ENCODE assay signal across 8 cellular contexts in genomic region chr21:36981049-36981391, GRCh38. TPM values are rescaled to one million over a fixed set of nuclear protein-coding genes. Genes with fewer than 3 reads are reported as not detected.
A peak's percentile ranks its signal among the peaks of the same experiment; 100 is the strongest.
DNase-seq lines count a peak whose midpoint lies in the region; ATAC-seq lines count a peak whose summit lies in the region.

No MANE protein-coding gene starts in this region.

- peak overlapping the region; percentile 58 for H3K4me3 ChIP-seq in iPS-15b (ENCODE audit: low read depth, low read length)

- peak overlapping the region; percentile 66 for H3K4me3 Mint-ChIP-seq in T-helper 2 cell treated with Interferon-gamma antibody and Interleukin-4, amounts not matched to agents 5 μg/mL and 100 μg/mL, for 36 hours
- H3K4me3 Mint-ChIP-seq in activated T-helper 17 cell treated with anti-CD3 and anti-CD28 coated beads, Interleukin-2, amount 50 U/mL, for 72 hours: peak overlapping the region; percentile 52
- peak overlapping the region; percentile 82 for H3K4me3 Mint-ChIP-seq in stimulated activated memory B cell treated with anti-CD40 and anti-IgM and Interleukin-4, amounts not matched to agents 10 μg/mL and 1 μg/mL and 100 μg/mL, for 72 hours

- H3K36me3 Mint-ChIP-seq in T-helper 2 cell treated with Interferon-gamma antibody and Interleukin-4, amounts not matched to agents 5 μg/mL and 100 μg/mL, for 36 hours (ENCODE audit: low read depth): no peaks in the 10 kb centered on the region
- H3K36me3 Mint-ChIP-seq in activated T-helper 17 cell treated with anti-CD3 and anti-CD28 coated beads, Interleukin-2, amount 50 U/mL, for 72 hours (ENCODE audit: low read depth): no peaks in the 10 kb centered on the region
- H3K36me3 Mint-ChIP-seq in stimulated activated memory B cell treated with anti-CD40 and anti-IgM and Interleukin-4, amounts not matched to agents 10 μg/mL and 1 μg/mL and 100 μg/mL, for 72 hours: no peaks in the 10 kb centered on the region

- H3K9ac ChIP-seq in iPS-15b (ENCODE audit: low read depth, low read length): no peak overlapping the region

- H3K9me3 Mint-ChIP-seq in T-helper 2 cell treated with Interferon-gamma antibody and Interleukin-4, amounts not matched to agents 5 μg/mL and 100 μg/mL, for 36 hours: no peaks in the 10 kb centered on the region
- no peaks in the 10 kb centered on the region for H3K9me3 Mint-ChIP-seq in activated T-helper 17 cell treated with anti-CD3 and anti-CD28 coated beads, Interleukin-2, amount 50 U/mL, for 72 hours
- no peaks in the 10 kb centered on the region for H3K9me3 Mint-ChIP-seq in stimulated activated memory B cell treated with anti-CD40 and anti-IgM and Interleukin-4, amounts not matched to agents 10 μg/mL and 1 μg/mL and 100 μg/mL, for 72 hours

- no peaks in the 10 kb centered on the region for H3K27me3 Mint-ChIP-seq in T-helper 2 cell treated with Interferon-gamma antibody and Interleukin-4, amounts not matched to agents 5 μg/mL and 100 μg/mL, for 36 hours (ENCODE audit: low read depth)
- H3K27me3 Mint-ChIP-seq in activated T-helper 17 cell treated with anti-CD3 and anti-CD28 coated beads, Interleukin-2, amount 50 U/mL, for 72 hours: peaks cover 9% of the 10 kb centered on the region
- no peaks in the 10 kb centered on the region for H3K27me3 Mint-ChIP-seq in stimulated activated memory B cell treated with anti-CD40 and anti-IgM and Interleukin-4, amounts not matched to agents 10 μg/mL and 1 μg/mL and 100 μg/mL, for 72 hours

- no peaks in the 10 kb centered on the region for H3K9me3 ChIP-seq in iPS-15b (ENCODE audit: control insufficient read depth, insufficient read depth, low read length)

- H3K4me1 Mint-ChIP-seq in T-helper 2 cell treated with Interferon-gamma antibody and Interleukin-4, amounts not matched to agents 5 μg/mL and 100 μg/mL, for 36 hours (ENCODE audit: low read depth): peaks cover 21% of the 10 kb centered on the region
- peaks cover 13% of the 10 kb centered on the region for H3K4me1 Mint-ChIP-seq in activated T-helper 17 cell treated with anti-CD3 and anti-CD28 coated beads, Interleukin-2, amount 50 U/mL, for 72 hours
- peaks cover 35% of the 10 kb centered on the region for H3K4me1 Mint-ChIP-seq in stimulated activated memory B cell treated with anti-CD40 and anti-IgM and Interleukin-4, amounts not matched to agents 10 μg/mL and 1 μg/mL and 100 μg/mL, for 72 hours

- H3K27me3 ChIP-seq in iPS-15b (ENCODE audit: control insufficient read depth, insufficient read depth, low read length): peaks cover 28% of the 10 kb centered on the region

- peak overlapping the region; percentile 7 for H3K27ac Mint-ChIP-seq in T-helper 2 cell treated with Interferon-gamma antibody and Interleukin-4, amounts not matched to agents 5 μg/mL and 100 μg/mL, for 36 hours
- no peak overlapping the region for H3K27ac Mint-ChIP-seq in activated T-helper 17 cell treated with anti-CD3 and anti-CD28 coated beads, Interleukin-2, amount 50 U/mL, for 72 hours
- H3K27ac Mint-ChIP-seq in stimulated activated memory B cell treated with anti-CD40 and anti-IgM and Interleukin-4, amounts not matched to agents 10 μg/mL and 1 μg/mL and 100 μg/mL, for 72 hours: peak overlapping the region; percentile 69

- H3K36me3 ChIP-seq in iPS-15b (ENCODE audit: control insufficient read depth, insufficient read depth, low read length): no peaks in the 10 kb centered on the region

- peaks cover 5% of the 10 kb centered on the region for H3K4me1 ChIP-seq in iPS-15b (ENCODE audit: control insufficient read depth, insufficient read depth, low read length)

- DNase-seq in T-helper 2 cell treated with Interferon-gamma antibody and Interleukin-4, amounts not matched to agents 5 μg/mL and 100 μg/mL, for 36 hours (ENCODE audit: low spot score): no peak
- DNase-seq in T-helper 2 cell (no peak), iPS-NIHi11 (ENCODE audit: low spot score) (no peak), DMS79 (lab: John Stamatoyannopoulos, UW) (no peak)

- ATAC-seq in activated T-helper 17 cell treated with anti-CD3 and anti-CD28 coated beads, Interleukin-2, amount 50 U/mL, for 72 hours (replicated peaks): no peak
- peak; percentile 24 for ATAC-seq in stimulated activated memory B cell treated with anti-CD40 and anti-IgM and Interleukin-4, amounts not matched to agents 10 μg/mL and 1 μg/mL and 100 μg/mL, for 72 hours
- no peak for ATAC-seq in HG02610 (IDR thresholded peaks at IDR 0.05; ENCODE audit: unreplicated experiment)

RNA-seq across cellular contexts. Expression of gene HLCS, which starts 14.6 kb away (rescaled TPM):
- 10 to 100 TPM; 14.5 to 17.8 TPM for total RNA-seq in activated T-helper 17 cell treated with anti-CD3 and anti-CD28 coated beads, Interleukin-2, amount 50 U/mL, for 72 hours

RNA-seq across cellular contexts. Expression of gene RIPPLY3, which starts 25.5 kb away (rescaled TPM):
- under 1 TPM; 0.17 to 0.48 TPM for total RNA-seq in activated T-helper 17 cell treated with anti-CD3 and anti-CD28 coated beads, Interleukin-2, amount 50 U/mL, for 72 hours
